Comparison of ENCODE assay signal across 4 cellular contexts in genomic region chr19:16682539-16682938, GRCh38.
TF ChIP-seq lines count a peak whose summit lies in the region.

No MANE protein-coding gene starts in this region.

TF ChIP-seq in SK-N-SH treated with all-trans-retinoic acid at 6 μM for 48 hours, 23 proteins besides CTCF, POLR2A, EP300 and RAD21:
- TF ChIP-seq ZFP30 (CRISPR knock-in tag; IDR thresholded peaks at IDR 0.05): no peak
- TF ChIP-seq TSHZ2 (CRISPR knock-in tag; IDR thresholded peaks at IDR 0.05): no peak
- peak; percentile 93 for TF ChIP-seq ZFP3 (CRISPR knock-in tag; IDR thresholded peaks at IDR 0.05)
- no peak for TF ChIP-seq BACH2 (CRISPR knock-in tag; IDR thresholded peaks at IDR 0.05; ENCODE audit: borderline replicate concordance)
- TF ChIP-seq TOX (CRISPR knock-in tag; IDR thresholded peaks at IDR 0.05; ENCODE audit: borderline replicate concordance): no peak
- no peak for TF ChIP-seq OSR1 (CRISPR knock-in tag; IDR thresholded peaks at IDR 0.05)

TF ChIP-seq in SK-N-SH, 30 proteins besides CTCF, POLR2A, EP300 and RAD21:
- no peak for TF ChIP-seq GATA2 (CRISPR knock-in tag; IDR thresholded peaks at IDR 0.05)
- no peak for TF ChIP-seq NFIC (IDR thresholded peaks at IDR 0.05; ENCODE audit: borderline replicate concordance)
- TF ChIP-seq FOXM1 (IDR thresholded peaks at IDR 0.05; ENCODE audit: low read depth): no peak
- TF ChIP-seq FOSL2 (IDR thresholded peaks at IDR 0.05; ENCODE audit: borderline replicate concordance, low read depth): no peak
- TF ChIP-seq, protein P1, sequence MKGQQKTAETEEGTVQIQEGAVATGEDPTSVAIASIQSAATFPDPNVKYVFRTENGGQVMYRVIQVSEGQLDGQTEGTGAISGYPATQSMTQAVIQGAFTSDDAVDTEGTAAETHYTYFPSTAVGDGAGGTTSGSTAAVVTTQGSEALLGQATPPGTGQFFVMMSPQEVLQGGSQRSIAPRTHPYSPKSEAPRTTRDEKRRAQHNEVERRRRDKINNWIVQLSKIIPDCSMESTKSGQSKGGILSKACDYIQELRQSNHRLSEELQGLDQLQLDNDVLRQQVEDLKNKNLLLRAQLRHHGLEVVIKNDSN (IDR thresholded peaks at IDR 0.05; ENCODE audit: borderline replicate concordance, low read depth): no peak
- no peak for TF ChIP-seq IRF3 (IDR thresholded peaks at IDR 0.05; ENCODE audit: low read depth, low read length)
- no peak for TF ChIP-seq PBX3 (IDR thresholded peaks at IDR 0.05)
- TF ChIP-seq, protein P2, sequence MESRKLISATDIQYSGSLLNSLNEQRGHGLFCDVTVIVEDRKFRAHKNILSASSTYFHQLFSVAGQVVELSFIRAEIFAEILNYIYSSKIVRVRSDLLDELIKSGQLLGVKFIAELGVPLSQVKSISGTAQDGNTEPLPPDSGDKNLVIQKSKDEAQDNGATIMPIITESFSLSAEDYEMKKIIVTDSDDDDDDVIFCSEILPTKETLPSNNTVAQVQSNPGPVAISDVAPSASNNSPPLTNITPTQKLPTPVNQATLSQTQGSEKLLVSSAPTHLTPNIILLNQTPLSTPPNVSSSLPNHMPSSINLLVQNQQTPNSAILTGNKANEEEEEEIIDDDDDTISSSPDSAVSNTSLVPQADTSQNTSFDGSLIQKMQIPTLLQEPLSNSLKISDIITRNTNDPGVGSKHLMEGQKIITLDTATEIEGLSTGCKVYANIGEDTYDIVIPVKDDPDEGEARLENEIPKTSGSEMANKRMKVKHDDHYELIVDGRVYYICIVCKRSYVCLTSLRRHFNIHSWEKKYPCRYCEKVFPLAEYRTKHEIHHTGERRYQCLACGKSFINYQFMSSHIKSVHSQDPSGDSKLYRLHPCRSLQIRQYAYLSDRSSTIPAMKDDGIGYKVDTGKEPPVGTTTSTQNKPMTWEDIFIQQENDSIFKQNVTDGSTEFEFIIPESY (IDR thresholded peaks at IDR 0.05; ENCODE audit: borderline replicate concordance, low read depth): no peak
- TF ChIP-seq SMC3 (IDR thresholded peaks at IDR 0.05; ENCODE audit: low read depth, low read length): no peak
- no peak for TF ChIP-seq TAF1 (IDR thresholded peaks at IDR 0.05; ENCODE audit: borderline replicate concordance, low read depth, low read length)
- TF ChIP-seq RFX5 (IDR thresholded peaks at IDR 0.05; ENCODE audit: low read length): no peak
- TF ChIP-seq CHD2 (IDR thresholded peaks at IDR 0.05; ENCODE audit: low read length, partially characterized antibody): no peak
- no peak for TF ChIP-seq RXRA (IDR thresholded peaks at IDR 0.05; ENCODE audit: borderline replicate concordance, low read depth)
- no peak for TF ChIP-seq NRF1 (IDR thresholded peaks at IDR 0.05; ENCODE audit: low read depth, low read length)
- TF ChIP-seq EZH2phosphoT487 (IDR thresholded peaks at IDR 0.05; ENCODE audit: borderline replicate concordance, low read depth): no peak

TF ChIP-seq in HEK293, 187 proteins besides CTCF, POLR2A, EP300 and RAD21:
- TF ChIP-seq ZFP3 (tag by site-specific recombination; IDR thresholded peaks at IDR 0.05; ENCODE audit: low read depth) (peak; percentile 83), ZNF560 (tag by site-specific recombination; IDR thresholded peaks at IDR 0.05; ENCODE audit: borderline replicate concordance) (no peak)
TF ChIP-seq in HEK293: peak in this region for 1.

TF ChIP-seq in IMR-90, 13 proteins besides CTCF, POLR2A, EP300 and RAD21:
- TF ChIP-seq CHD1 (IDR thresholded peaks at IDR 0.05; ENCODE audit: low read depth, low read length) (no peak), USF2 (IDR thresholded peaks at IDR 0.05; ENCODE audit: low read depth, low read length) (no peak), NFE2L2 (IDR thresholded peaks at IDR 0.05; ENCODE audit: low read depth, low read length) (no peak)
